In the genomic region with DNA sequence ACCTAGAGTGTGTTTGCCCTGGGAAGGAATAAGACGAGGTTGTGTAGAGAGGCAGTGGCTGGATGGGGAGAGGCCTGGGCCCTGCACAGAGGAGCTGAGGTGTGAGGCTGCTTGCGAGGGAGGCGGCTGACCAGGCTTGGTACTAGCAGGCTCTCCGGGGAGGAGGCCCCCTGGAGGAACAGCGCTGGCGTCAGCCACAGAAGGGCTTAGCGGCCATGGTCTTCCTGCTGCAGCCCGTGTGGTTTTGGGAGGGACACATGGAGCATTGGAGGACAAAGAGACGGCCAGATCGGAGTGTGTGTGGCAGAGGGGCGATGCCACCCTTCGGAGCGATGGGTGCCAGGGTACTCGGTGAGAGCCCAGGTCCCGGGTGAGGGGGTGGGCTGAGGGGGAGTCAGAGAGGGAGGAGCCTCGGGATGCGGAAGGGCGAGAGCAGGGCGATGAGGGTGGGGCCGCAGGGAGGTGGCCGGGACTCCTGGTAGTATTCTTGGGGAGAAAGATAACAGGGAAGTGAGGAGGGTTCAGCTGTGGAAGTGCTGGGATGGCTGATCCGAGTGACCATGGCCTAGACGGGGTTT, we compare ENCODE assay signal across 15 cellular contexts. TPM values are rescaled to one million over a fixed set of nuclear protein-coding genes. Genes with fewer than 3 reads are reported as not detected.
DNase-seq lines count a peak whose midpoint lies in the region; ATAC-seq and TF ChIP-seq lines count a peak whose summit lies in the region.
"Had no signal": no experiment of that assay in that cellular context is flagged by ENCODE, and none has a peak within 500 bp of the region (broad histone marks: within the 10 kb centered on the region; RNA-seq: fewer than 3 reads in every experiment).

No MANE protein-coding gene starts in this region.

- intact Hi-C loops in dendritic cell treated with granulocyte-macrophage colony-stimulating factor and Interleukin-4, amounts not matched to agents 40 ng/mL and 50 ng/mL, for 4 days (cut with micrococcal nuclease) = loop anchor here (5.0 kb wide), 1 partner anchor 48 kb away; no protein-coding TSS in a partner anchor

- no peak for ATAC-seq in T-helper 17 cell

- no peaks in the 10 kb centered on the region for H3K9me3 Mint-ChIP-seq in T-helper 2 cell treated with Interferon-gamma antibody and Interleukin-4, amounts not matched to agents 5 μg/mL and 100 μg/mL, for 36 hours
- H3K9me3 Mint-ChIP-seq in dendritic cell treated with granulocyte-macrophage colony-stimulating factor and Interleukin-4, amounts not matched to agents 40 ng/mL and 50 ng/mL, for 4 days = no peaks in the 10 kb centered on the region

- H3K4me1 Mint-ChIP-seq in T-helper 2 cell treated with Interferon-gamma antibody and Interleukin-4, amounts not matched to agents 5 μg/mL and 100 μg/mL, for 36 hours (ENCODE audit: low read depth) = peaks cover 63% of the 10 kb centered on the region
- H3K4me1 Mint-ChIP-seq in T-helper 17 cell = peaks cover 51% of the 10 kb centered on the region
- H3K4me1 Mint-ChIP-seq in dendritic cell treated with granulocyte-macrophage colony-stimulating factor and Interleukin-4, amounts not matched to agents 40 ng/mL and 50 ng/mL, for 4 days (ENCODE audit: low read depth) = peaks cover 83% of the 10 kb centered on the region

- peak overlapping the region; percentile 68 for H3K27ac Mint-ChIP-seq in T-helper 2 cell treated with Interferon-gamma antibody and Interleukin-4, amounts not matched to agents 5 μg/mL and 100 μg/mL, for 36 hours
- peak overlapping the region; percentile 77 for H3K27ac Mint-ChIP-seq in T-helper 17 cell
- peak overlapping the region; percentile 85 for H3K27ac Mint-ChIP-seq in dendritic cell treated with granulocyte-macrophage colony-stimulating factor and Interleukin-4, amounts not matched to agents 40 ng/mL and 50 ng/mL, for 4 days

- H3K36me3 Mint-ChIP-seq in T-helper 2 cell treated with Interferon-gamma antibody and Interleukin-4, amounts not matched to agents 5 μg/mL and 100 μg/mL, for 36 hours (ENCODE audit: low read depth) = peaks cover 35% of the 10 kb centered on the region
- peaks cover 3% of the 10 kb centered on the region for H3K36me3 Mint-ChIP-seq in T-helper 17 cell (ENCODE audit: low read depth)
- H3K36me3 Mint-ChIP-seq in dendritic cell treated with granulocyte-macrophage colony-stimulating factor and Interleukin-4, amounts not matched to agents 40 ng/mL and 50 ng/mL, for 4 days (ENCODE audit: low read depth) = peaks cover 32% of the 10 kb centered on the region

- DNase-seq in T-helper 2 cell treated with Interferon-gamma antibody and Interleukin-4, amounts not matched to agents 5 μg/mL and 100 μg/mL, for 36 hours (ENCODE audit: low spot score) = no peak
- DNase-seq in T-helper 2 cell (no peak), T-helper 17 cell (no peak), retinal pigment epithelial cell (ENCODE audit: low read depth) (no peak), NCI-H1105 (lab: John Stamatoyannopoulos, UW) (no peak), NCI-H1436 treated with DMSO at 0.1 percent for 48 hours (lab: John Stamatoyannopoulos, UW) (no peak), NCI-H1048 (lab: John Stamatoyannopoulos, UW) (no peak)
- DNase-seq: activated effector memory CD4-positive, alpha-beta T cell treated with Interleukin-2 at 50 U/mL for 16 hours; cerebellar nuclear complex; MV-4-11; NCI-H510A; testis had no signal

- peak overlapping the region; percentile 66 for H3K4me3 Mint-ChIP-seq in T-helper 2 cell treated with Interferon-gamma antibody and Interleukin-4, amounts not matched to agents 5 μg/mL and 100 μg/mL, for 36 hours
- peak overlapping the region; percentile 76 for H3K4me3 Mint-ChIP-seq in T-helper 17 cell
- H3K4me3 Mint-ChIP-seq in dendritic cell treated with granulocyte-macrophage colony-stimulating factor and Interleukin-4, amounts not matched to agents 40 ng/mL and 50 ng/mL, for 4 days = peak overlapping the region; percentile 73

- peak; percentile 29 for TF ChIP-seq CTCF in retinal pigment epithelial cell (conservative IDR thresholded peaks at IDR 0.05; ENCODE audit: low read depth, low read length)

- H3K9me3 ChIP-seq in T-helper 17 cell (ENCODE audit: control insufficient read depth, low read length, poor library complexity, severe bottlenecking) = no peaks in the 10 kb centered on the region
- H3K9me3 ChIP-seq: testis had no signal

- no peaks in the 10 kb centered on the region for H3K27me3 Mint-ChIP-seq in T-helper 2 cell treated with Interferon-gamma antibody and Interleukin-4, amounts not matched to agents 5 μg/mL and 100 μg/mL, for 36 hours (ENCODE audit: low read depth)
- H3K27me3 Mint-ChIP-seq in T-helper 17 cell = no peaks in the 10 kb centered on the region
- no peaks in the 10 kb centered on the region for H3K27me3 Mint-ChIP-seq in dendritic cell treated with granulocyte-macrophage colony-stimulating factor and Interleukin-4, amounts not matched to agents 40 ng/mL and 50 ng/mL, for 4 days

- H3K4me3 ChIP-seq in retinal pigment epithelial cell (ENCODE audit: low read length) = no peak overlapping the region
- H3K4me3 ChIP-seq: testis had no signal

RNA-seq across cellular contexts. Expression of a gene that starts 8.2 kb away (rescaled TPM):
- total RNA-seq in T-helper 17 cell = 10 to 100 TPM; 46.9 to 47.9 TPM

RNA-seq across cellular contexts. Expression of a gene that starts 23.2 kb away (rescaled TPM):
- total RNA-seq in T-helper 17 cell = not detected
- total RNA-seq: fibroblast of lung, right cardiac atrium, testis had no signal
